Comparison of ENCODE assay signal across 16 cellular contexts in the genomic region with DNA sequence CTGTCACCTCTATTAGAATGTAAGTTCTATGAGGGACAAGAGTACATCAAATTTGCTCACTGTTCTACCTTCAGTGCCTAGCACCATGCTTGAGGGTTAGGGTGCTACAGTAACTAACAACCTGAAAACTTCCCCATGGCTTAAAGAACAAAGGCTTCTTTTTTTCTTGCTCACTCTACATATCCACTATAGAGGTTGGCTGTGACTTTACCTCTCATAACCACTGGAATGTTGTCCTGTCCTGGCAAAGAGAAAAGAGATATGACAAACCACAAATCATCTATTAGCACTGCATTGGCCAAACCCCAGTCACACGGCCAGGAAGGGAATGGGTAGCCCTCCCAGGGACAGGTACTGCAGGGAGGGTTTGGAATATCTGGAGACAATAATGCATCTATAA. TPM values are rescaled to one million over a fixed set of nuclear protein-coding genes. Genes with fewer than 3 reads are reported as not detected.
DNase-seq lines count a peak whose midpoint lies in the region; ATAC-seq and TF ChIP-seq lines count a peak whose summit lies in the region.
"Had no signal": no experiment of that assay in that cellular context is flagged by ENCODE, and none has a peak within 500 bp of the region (broad histone marks: within the 10 kb centered on the region; RNA-seq: fewer than 3 reads in every experiment).

No MANE protein-coding gene starts in this region.

- no peaks in the 10 kb centered on the region for H3K36me3 ChIP-seq in mammary epithelial cell (ENCODE audit: insufficient read depth, low read length)
- no peaks in the 10 kb centered on the region for H3K36me3 ChIP-seq in breast epithelium
- H3K36me3 ChIP-seq: BLaER1 had no signal

- DNase-seq in mammary epithelial cell, result peak; percentile 67
- DNase-seq in breast epithelium (ENCODE audit: low spot score in 2 of 2), result no peak
- peak; percentile 21 for DNase-seq in epithelial cell of esophagus (ENCODE audit: low read depth)
- peak; percentile 60 for DNase-seq in kidney tubule cell (ENCODE audit: low spot score)
- no peak for DNase-seq in Ammon's horn (ENCODE audit: low spot score)
- DNase-seq: CD4-positive, CD25-positive, alpha-beta regulatory T cell; DMS79; GM23248 had no signal

- no peak for ATAC-seq in HG02840 (IDR thresholded peaks at IDR 0.05; ENCODE audit: low FRiP score, unreplicated experiment)
- ATAC-seq in HG02973 (IDR thresholded peaks at IDR 0.05; ENCODE audit: unreplicated experiment), result no peak
- ATAC-seq: GM12878, HepG2 had no signal

- no peaks in the 10 kb centered on the region for H3K9me3 ChIP-seq in mammary epithelial cell (replicated peaks; ENCODE audit: insufficient read depth, low read length)
- H3K9me3 ChIP-seq in breast epithelium, result no peaks in the 10 kb centered on the region
- H3K9me3 ChIP-seq: BLaER1 had no signal

- H3K27ac ChIP-seq in mammary epithelial cell (ENCODE audit: insufficient read depth, low read depth, low read length), result no peak overlapping the region
- H3K27ac ChIP-seq in breast epithelium, result no peak overlapping the region
- H3K27ac ChIP-seq: 22Rv1, BLaER1, GM23248 had no signal

- H3K4me2 ChIP-seq in mammary epithelial cell (ENCODE audit: insufficient read depth, low read depth, low read length), result no peak overlapping the region
- H3K4me2 ChIP-seq: BLaER1 had no signal

- H3K79me2 ChIP-seq in mammary epithelial cell (ENCODE audit: insufficient read depth, low read length), result no peaks in the 10 kb centered on the region

- intact Hi-C loops in mammary epithelial cell (cut with micrococcal nuclease) (no loop called here), breast epithelium (cut with DNase I; ENCODE audit: low total_unique reads) (no loop called here)

- dilution Hi-C loops in mammary epithelial cell (cut with HindIII; ENCODE audit: low sequenced_read_pairs), result no loop called here

- H4K20me1 ChIP-seq in mammary epithelial cell (ENCODE audit: insufficient read depth, low read length), result no peaks in the 10 kb centered on the region
- H4K20me1 ChIP-seq: BLaER1 had no signal

- H3K9ac ChIP-seq in mammary epithelial cell (ENCODE audit: insufficient read depth, low read length), result no peak overlapping the region
- H3K9ac ChIP-seq: BLaER1, GM23248 had no signal

- in situ Hi-C loops in mammary epithelial cell (cut with MboI; ENCODE audit: low sequenced_read_pairs in 2 of 2), result no loop called here

- WGBS in mammary epithelial cell (ENCODE audit: low coverage, missing lambda C conversion rate), result 5% methylated on average over 1 of the region's 1 CpG

- no peak for TF ChIP-seq POLR2A in breast epithelium (IDR thresholded peaks at IDR 0.05)

- H3K4me3 ChIP-seq in mammary epithelial cell (replicated peaks in 1 of 3; ENCODE audit: insufficient read depth in 1 of 3, low read depth in 2 of 3, low read length in 3 of 3), result no peak overlapping the region
- H3K4me3 ChIP-seq in breast epithelium, result no peak overlapping the region
- no peak overlapping the region for H3K4me3 ChIP-seq in epithelial cell of esophagus (ENCODE audit: low read length)
- H3K4me3 ChIP-seq: BLaER1, GM12878, GM23248 had no signal

- CTCF ChIA-PET in mammary epithelial cell (lab: Charles Lee; ENCODE audit: low non-redundant PET), result no interaction called here

- TF ChIP-seq CTCF in mammary epithelial cell (conservative IDR thresholded peaks at IDR 0.05 in 1 of 2, IDR thresholded peaks at IDR 0.05 in 1 of 2; ENCODE audit: extremely low read depth in 1 of 2, insufficient read depth in 1 of 2, low read depth in 1 of 2, low read length in 2 of 2) (no peak), breast epithelium (IDR thresholded peaks at IDR 0.05) (no peak), epithelial cell of esophagus (IDR thresholded peaks at IDR 0.05; ENCODE audit: insufficient read depth, low read depth, low read length, missing control alignments) (no peak)

- no peak overlapping the region for H2AFZ ChIP-seq in mammary epithelial cell (ENCODE audit: low read depth, low read length)
- H2AFZ ChIP-seq: GM23248 had no signal

- BruUV-seq in mammary epithelial cell (replicated peaks; lab: Mats Ljungman, UMichigan), result no TSS peak

- H3K27me3 ChIP-seq in mammary epithelial cell (ENCODE audit: insufficient read depth, low read length) (no peaks in the 10 kb centered on the region), breast epithelium (no peaks in the 10 kb centered on the region)
- H3K27me3 ChIP-seq: BLaER1 had no signal

- peaks cover 18% of the 10 kb centered on the region for H3K4me1 ChIP-seq in mammary epithelial cell (ENCODE audit: insufficient read depth, low read length)
- no peaks in the 10 kb centered on the region for H3K4me1 ChIP-seq in breast epithelium
- H3K4me1 ChIP-seq: BLaER1 had no signal

RNA-seq across cellular contexts. Expression of a gene that starts 23.2 kb away (rescaled TPM):
- total RNA-seq in mammary epithelial cell, result not detected
- polyA plus RNA-seq in mammary epithelial cell, result not detected
- polyA minus RNA-seq in mammary epithelial cell, result not detected
- total RNA-seq in breast epithelium, result not detected
- total RNA-seq: A673; CD4-positive, CD25-positive, alpha-beta regulatory T cell; G401; GM12878; GM23248; HepG2 had no signal
- polyA plus RNA-seq: CD4-positive, CD25-positive, alpha-beta regulatory T cell; GM12878; GM23248; HepG2 had no signal

RNA-seq across cellular contexts. Expression of a gene that starts 38.9 kb away (rescaled TPM):
- total RNA-seq in mammary epithelial cell (10 to 100 TPM; 57.0 to 80.1 TPM), breast epithelium (100 to 1,000 TPM in 1 of 3 donors, 10 to 100 TPM in 2; 59.7 to 117 (median 65.9) TPM)
- polyA plus RNA-seq in mammary epithelial cell, result 25.3 TPM
- polyA minus RNA-seq in mammary epithelial cell, result 52.3 TPM
- total RNA-seq: HepG2 had no signal
- polyA plus RNA-seq: HepG2 had no signal

Comparison
In these comparisons a context has a peak if more than half of its experiments do, and no peak if none do; other contexts are left out.
1. DNase-seq: peak in mammary epithelial cell (single experiment), epithelial cell of esophagus (single experiment) and kidney tubule cell (single experiment); none in breast epithelium (0 of 2) and Ammon's horn (single experiment).